ENCODE assay signal across 9 cellular contexts in the genomic region with DNA sequence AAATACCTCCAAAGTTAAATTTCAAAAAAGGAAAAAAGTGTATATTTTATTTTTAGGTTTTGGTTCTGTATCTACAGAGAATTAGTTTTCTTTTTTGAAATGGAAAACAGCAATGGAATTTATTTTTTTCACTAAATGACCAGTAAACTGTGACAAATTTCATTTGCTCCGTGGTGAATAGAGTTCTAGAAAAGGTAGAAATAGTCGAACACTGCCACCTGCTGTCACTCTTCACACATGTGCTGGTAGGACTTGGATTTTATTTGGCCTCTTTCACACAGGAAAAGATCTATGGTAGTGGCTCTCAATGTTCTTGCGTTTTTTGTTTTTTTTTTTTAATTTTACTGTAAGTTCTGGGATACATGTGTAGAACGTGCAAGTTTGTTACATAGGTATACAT.
DNase-seq lines count a peak whose midpoint lies in the region; ATAC-seq and TF ChIP-seq lines count a peak whose summit lies in the region.
"Had no signal": no experiment of that assay in that cellular context is flagged by ENCODE, and none has a peak within 500 bp of the region (broad histone marks: within the 10 kb centered on the region; RNA-seq: fewer than 3 reads in every experiment).

No MANE protein-coding gene starts in this region.

- H3K4me3 ChIP-seq in BJ (ENCODE audit: low read depth, low read length) (no peak overlapping the region), dorsolateral prefrontal cortex (no peak overlapping the region)
- H3K4me3 ChIP-seq: SJSA1 had no signal

- ATAC-seq in GM18511 (IDR thresholded peaks at IDR 0.05; ENCODE audit: unreplicated experiment) = peak; percentile 83

- H3K27ac ChIP-seq in RWPE1 (no peak overlapping the region), dorsolateral prefrontal cortex (no peak overlapping the region)
- H3K27ac ChIP-seq: SJSA1 had no signal

- H3K27me3 ChIP-seq in BJ (ENCODE audit: control insufficient read depth, insufficient read depth, low read length) (no peaks in the 10 kb centered on the region; the same call in 1 of the 2 replicates), dorsolateral prefrontal cortex (peaks cover 0 to 3% (median 0%) of the 10 kb centered on the region in 45 donors)
- H3K27me3 ChIP-seq: SJSA1 had no signal

- no peaks in the 10 kb centered on the region for H3K36me3 ChIP-seq in BJ (ENCODE audit: control insufficient read depth, insufficient read depth, low read length)
- H3K36me3 ChIP-seq: SJSA1 had no signal

- TF ChIP-seq CTCF in BJ (IDR thresholded peaks at IDR 0.05; ENCODE audit: insufficient read depth, low read depth, low read length) = peak; percentile 62
- peak; percentile 77 for TF ChIP-seq CTCF in RWPE1 (conservative IDR thresholded peaks at IDR 0.05; ENCODE audit: low read depth)
- peak; percentile 40 to 83 (median 64) for TF ChIP-seq CTCF in dorsolateral prefrontal cortex (IDR thresholded peaks at IDR 0.05 in 54 of 56, conservative IDR thresholded peaks at IDR 0.05 in 2 of 56; ENCODE audit: low read depth in 1 of 56, partially characterized antibody in 56 of 56)

- POLR2A ChIA-PET in BJ (lab: Charles Lee) (no interaction called here), RWPE1 (lab: Yijun Ruan, JAX; ENCODE audit: low non-redundant PET) (no interaction called here)

- intact Hi-C loops in dorsolateral prefrontal cortex (cut with DNase I) = loop anchor here in 1 of 2 donors (10.0 kb wide), 1 partner anchor 729 kb away; no protein-coding TSS in a partner anchor

- CTCF ChIA-PET in BJ (lab: Yijun Ruan, JAX) = no interaction called here
- CTCF ChIA-PET in RWPE1 (lab: Yijun Ruan, JAX) = no interaction called here

- DNase-seq in BJ (ENCODE audit: low read depth) (no peak), HT-29 (ENCODE audit: low spot score) (peak; percentile 78), RWPE1 (ENCODE audit: low spot score) (peak; percentile 34), dorsolateral prefrontal cortex (peak in 2 of 10 donors; percentile 43 to 55), mucosa of gallbladder (ENCODE audit: low spot score) (peak; percentile 50), cortex of kidney (lab: John Stamatoyannopoulos, UW) (no peak), NCI-H2029 treated with DMSO at 0.1 percent for 48 hours (lab: John Stamatoyannopoulos, UW) (no peak)

Comparison
In these comparisons a context has a peak if more than half of its experiments do, and no peak if none do; other contexts are left out.
1. DNase-seq: peak in HT-29 (single experiment), RWPE1 (single experiment) and mucosa of gallbladder (single experiment); none in BJ (single experiment), cortex of kidney (single experiment) and NCI-H2029 treated with DMSO at 0.1 percent for 48 hours (single experiment).
2. Peak in every context shown above with its lines, with median percentiles within 50 percentile points of each other: CTCF ChIP-seq.